Comparison of ENCODE assay signal across 1 cellular context in the genomic region with DNA sequence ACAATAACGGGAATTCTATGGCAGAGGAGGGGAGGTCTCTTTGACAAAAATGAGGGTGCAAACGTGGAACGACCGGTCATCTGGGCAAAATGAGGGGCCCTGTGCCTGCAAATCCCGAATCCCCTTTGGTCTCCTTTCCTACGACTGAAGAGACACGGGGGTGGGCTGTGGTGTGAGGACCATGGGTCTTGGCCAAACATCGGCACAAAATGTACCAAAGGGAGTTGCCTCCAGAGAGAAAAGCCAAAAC.
TF ChIP-seq lines count a peak whose summit lies in the region.

No MANE protein-coding gene starts in this region.

TF ChIP-seq in HepG2, 621 proteins besides CTCF, POLR2A, EP300 and RAD21 (continued from another document):
- TF ChIP-seq, protein P1, sequence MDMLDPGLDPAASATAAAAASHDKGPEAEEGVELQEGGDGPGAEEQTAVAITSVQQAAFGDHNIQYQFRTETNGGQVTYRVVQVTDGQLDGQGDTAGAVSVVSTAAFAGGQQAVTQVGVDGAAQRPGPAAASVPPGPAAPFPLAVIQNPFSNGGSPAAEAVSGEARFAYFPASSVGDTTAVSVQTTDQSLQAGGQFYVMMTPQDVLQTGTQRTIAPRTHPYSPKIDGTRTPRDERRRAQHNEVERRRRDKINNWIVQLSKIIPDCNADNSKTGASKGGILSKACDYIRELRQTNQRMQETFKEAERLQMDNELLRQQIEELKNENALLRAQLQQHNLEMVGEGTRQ (IDR thresholded peaks at IDR 0.05; ENCODE audit: low read depth, low read length): no peak
- TF ChIP-seq, protein P1 (CRISPR knock-in tag; IDR thresholded peaks at IDR 0.05; ENCODE audit: borderline replicate concordance): no peak
- TF ChIP-seq ZNF44 (CRISPR knock-in tag; IDR thresholded peaks at IDR 0.05) (no peak), ZUFSP (CRISPR knock-in tag; IDR thresholded peaks at IDR 0.05; ENCODE audit: borderline replicate concordance) (no peak), ZNF572 (CRISPR knock-in tag; IDR thresholded peaks at IDR 0.05) (no peak), ZNF441 (CRISPR knock-in tag; IDR thresholded peaks at IDR 0.05; ENCODE audit: borderline replicate concordance) (peak; percentile 14; the same call in 1 of the 2 replicates), ZNF564 (CRISPR knock-in tag; IDR thresholded peaks at IDR 0.05) (no peak), AGO2 (optimal IDR thresholded peaks at IDR 0.05; ENCODE audit: low read depth, low read length) (no peak), HNF4A (CRISPR knock-in tag; IDR thresholded peaks at IDR 0.05) (0 out of 2 replicates have a peak, but pooled peaks have one; percentile 2), MIXL1 (CRISPR knock-in tag; IDR thresholded peaks at IDR 0.05) (no peak)
